In the genomic region with DNA sequence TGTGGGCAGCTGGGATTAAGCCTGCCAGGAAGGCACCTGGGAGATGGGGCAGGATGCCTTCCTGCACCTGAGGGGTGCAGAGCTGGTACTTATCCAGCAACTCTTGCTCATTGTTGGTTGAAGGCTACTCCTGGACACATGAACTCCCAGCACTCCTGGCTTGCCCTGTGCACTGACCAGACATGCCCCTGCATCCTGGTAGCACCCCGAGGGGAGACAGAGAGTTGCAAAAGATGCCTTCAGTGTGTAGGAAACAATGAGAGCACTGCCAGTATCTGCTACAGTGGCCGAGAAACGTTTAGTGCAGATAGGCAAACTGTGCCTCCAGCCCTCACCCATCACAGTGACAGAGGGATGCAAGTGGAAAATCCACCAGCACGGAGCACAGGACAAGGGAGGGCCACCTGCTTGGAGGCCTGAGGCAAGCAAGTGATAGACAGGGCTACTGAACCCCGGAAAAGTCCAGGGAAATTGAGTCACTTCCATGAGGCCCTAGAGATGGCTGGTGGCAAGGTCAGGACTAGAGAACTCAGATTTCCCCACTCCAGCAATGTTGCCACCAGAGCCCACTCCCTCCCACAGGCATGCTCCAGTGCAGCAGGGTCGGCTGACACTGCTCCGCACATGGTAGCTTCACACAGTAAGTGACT, we compare ENCODE assay signal across 21 cellular contexts.
"Had no signal": no experiment of that assay in that cellular context is flagged by ENCODE, and none has a peak within 500 bp of the region (broad histone marks: within the 10 kb centered on the region; RNA-seq: fewer than 3 reads in every experiment).

No MANE protein-coding gene starts in this region.

- H3K4me1 ChIP-seq: colonic mucosa, left lung, lower lobe of right lung, pancreas, right lobe of liver, tibial nerve had no signal

- H3K27ac ChIP-seq: colonic mucosa, left lung, lower lobe of right lung, neural progenitor cell, pancreas, right lobe of liver, suprapubic skin had no signal

- H3K27me3 ChIP-seq: colonic mucosa, heart left ventricle, neural progenitor cell, pancreas, right lobe of liver, suprapubic skin, tibial nerve had no signal

- DNase-seq: colonic mucosa; effector memory CD4-positive, alpha-beta T cell; hippocampal formation; kidney glomerular epithelial cell; left lung; lower lobe of right lung; mesenchymal stem cell; midbrain; occipital lobe; pancreas; right lobe of liver; stimulated activated CD4-positive, alpha-beta T cell treated with anti-CD3 and anti-CD28 coated beads, Interleukin-4, amount 100 ng/mL, for 1 hour; stimulated activated CD8-positive, alpha-beta memory T cell treated with anti-CD3 and anti-CD28 coated beads, Interleukin-4, amount 100 ng/mL, for 48 hours; stimulated activated naive CD8-positive, alpha-beta T cell treated with anti-CD3 and anti-CD28 coated beads, Interleukin-15, Interleukin-2, amounts not matched to agents 100 U/mL and 50 U/mL, for 24 hours had no signal

- H3K27ac Mint-ChIP-seq: natural killer cell treated with Interleukin-12 subunit alpha and Interleukin-12 subunit beta and Interleukin-15 and Interleukin-18, amount 100 ng/mL, for 72 hours; neural progenitor cell; progenitor cell of endocrine pancreas; stimulated activated effector memory CD8-positive, alpha-beta T cell treated with anti-CD3 and anti-CD28 coated beads, Interleukin-12 subunit alpha, Interleukin-12 subunit beta, amount 100 ng/mL, for 72 hours had no signal

- H3K9me3 ChIP-seq: colonic mucosa, heart left ventricle, left lung, lower lobe of right lung, pancreas, right lobe of liver, suprapubic skin, tibial nerve had no signal

- H3K4me1 Mint-ChIP-seq: stimulated activated effector memory CD8-positive, alpha-beta T cell treated with anti-CD3 and anti-CD28 coated beads, Interleukin-12 subunit alpha, Interleukin-12 subunit beta, amount 100 ng/mL, for 72 hours had no signal

- H3K9me3 Mint-ChIP-seq: natural killer cell treated with Interleukin-12 subunit alpha and Interleukin-12 subunit beta and Interleukin-15 and Interleukin-18, amount 100 ng/mL, for 72 hours; neural progenitor cell; stimulated activated effector memory CD8-positive, alpha-beta T cell treated with anti-CD3 and anti-CD28 coated beads, Interleukin-12 subunit alpha, Interleukin-12 subunit beta, amount 100 ng/mL, for 72 hours had no signal

- H3K4me3 ChIP-seq: colonic mucosa, heart left ventricle, left lung, lower lobe of right lung, neural progenitor cell, pancreas, right lobe of liver, suprapubic skin, tibial nerve had no signal

- H3K36me3 ChIP-seq: colonic mucosa, heart left ventricle, left lung, lower lobe of right lung, neural progenitor cell, pancreas, right lobe of liver, suprapubic skin, tibial nerve had no signal

- ATAC-seq: left lung; lower lobe of right lung; stimulated activated effector memory CD8-positive, alpha-beta T cell treated with anti-CD3 and anti-CD28 coated beads, Interleukin-12 subunit alpha, Interleukin-12 subunit beta, amount 100 ng/mL, for 72 hours; stimulated activated naive CD8-positive, alpha-beta T cell treated with anti-CD3 and anti-CD28 coated beads, Interleukin-15, Interleukin-2, amounts not matched to agents 100 U/mL and 50 U/mL, for 24 hours had no signal

- H3K36me3 Mint-ChIP-seq: natural killer cell treated with Interleukin-12 subunit alpha and Interleukin-12 subunit beta and Interleukin-15 and Interleukin-18, amount 100 ng/mL, for 72 hours; neural progenitor cell; stimulated activated effector memory CD8-positive, alpha-beta T cell treated with anti-CD3 and anti-CD28 coated beads, Interleukin-12 subunit alpha, Interleukin-12 subunit beta, amount 100 ng/mL, for 72 hours had no signal

- H3K4me3 Mint-ChIP-seq: natural killer cell treated with Interleukin-12 subunit alpha and Interleukin-12 subunit beta and Interleukin-15 and Interleukin-18, amount 100 ng/mL, for 72 hours; neural progenitor cell; stimulated activated effector memory CD8-positive, alpha-beta T cell treated with anti-CD3 and anti-CD28 coated beads, Interleukin-12 subunit alpha, Interleukin-12 subunit beta, amount 100 ng/mL, for 72 hours had no signal
